In the genomic region with DNA sequence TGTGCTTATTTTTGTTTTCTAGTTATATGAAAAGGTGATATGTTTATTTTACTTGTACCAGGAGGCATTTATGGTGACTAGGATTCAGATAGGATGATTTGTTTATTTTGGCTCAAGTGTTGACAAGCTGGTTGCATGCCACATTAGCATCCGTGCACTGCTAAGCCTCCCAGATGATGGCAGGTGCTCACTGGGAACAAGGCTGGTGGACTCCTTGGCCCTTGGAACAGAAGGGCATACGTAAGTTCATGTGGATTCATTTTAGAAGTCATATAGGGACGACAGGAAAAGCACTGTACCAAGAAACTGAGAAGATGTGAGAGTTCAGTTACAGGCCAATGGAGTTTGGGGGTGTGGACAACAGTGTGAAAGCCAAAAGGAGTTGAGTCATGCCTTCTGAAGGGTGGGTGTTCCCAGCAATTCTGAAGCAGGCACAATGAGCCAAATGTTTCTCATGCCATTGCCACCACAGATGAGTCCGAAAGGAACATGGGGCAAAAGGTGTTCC, we compare ENCODE assay signal across 8 cellular contexts.
A peak's percentile ranks its signal among the peaks of the same experiment; 100 is the strongest.
DNase-seq lines count a peak whose midpoint lies in the region; ATAC-seq, FAIRE-seq and TF ChIP-seq lines count a peak whose summit lies in the region.

No MANE protein-coding gene starts in this region.

- TF ChIP-seq CTCF in fibroblast of pulmonary artery (IDR thresholded peaks at IDR 0.05; ENCODE audit: low read length, missing control alignments) = no peak
- no peak for TF ChIP-seq CTCF in prostate gland (IDR thresholded peaks at IDR 0.05)

- H3K4me1 ChIP-seq in aorta (ENCODE audit: control insufficient read depth in 1 of 2, insufficient read depth in 2 of 2, low read length in 2 of 2) = peaks cover 3 to 5% of the 10 kb centered on the region in 2 donors
- H3K4me1 ChIP-seq in prostate gland (replicated peaks) = no peaks in the 10 kb centered on the region

- peak; percentile 89 for FAIRE-seq in RCC 7860 (lab: Jason Lieb, UNC)

- H3K4me3 ChIP-seq in fibroblast of pulmonary artery (replicated peaks; ENCODE audit: low read depth, low read length) = no peak overlapping the region
- H3K4me3 ChIP-seq in aorta (ENCODE audit: low read length in 2 of 2) = no peak overlapping the region
- no peak overlapping the region for H3K4me3 ChIP-seq in prostate gland

- H3K9me3 ChIP-seq in aorta (ENCODE audit: control insufficient read depth, low read length) (no peaks in the 10 kb centered on the region), prostate gland (no peaks in the 10 kb centered on the region)

- intact Hi-C loops in aorta (cut with DNase I) = no loop called here
- intact Hi-C loops in prostate gland (cut with DNase I) = no loop called here

- H3K27me3 ChIP-seq in aorta (ENCODE audit: control insufficient read depth in 1 of 2, insufficient read depth in 2 of 2, low read length in 1 of 2) = no peaks in the 10 kb centered on the region
- H3K27me3 ChIP-seq in prostate gland (replicated peaks; ENCODE audit: insufficient read depth) = no peaks in the 10 kb centered on the region

- in situ Hi-C loops in Caki2 (cut with HindIII; ENCODE audit: low pct_unique_long_range_greater_than_20kb, low sequenced_read_pairs) = no loop called here

- ATAC-seq in HG02678 (IDR thresholded peaks at IDR 0.05; ENCODE audit: unreplicated experiment) (peak; percentile 42), aorta (ENCODE audit: low FRiP score) (peak; percentile 78), HG02571 (IDR thresholded peaks at IDR 0.05; ENCODE audit: unreplicated experiment) (no peak)

- DNase-seq in Caki2 (ENCODE audit: low read depth) (peak; percentile 85), RCC 7860 (ENCODE audit: low spot score) (peak; percentile 74), fibroblast of pulmonary artery (ENCODE audit: low read depth) (peak; percentile 95), aorta (peak in 1 of 2 donors; percentile 57), prostate gland (ENCODE audit: low spot score) (no peak)
- no peak for DNase-seq in activated naive CD4-positive, alpha-beta T cell treated with anti-CD3 and anti-CD28 coated beads, Interleukin-2, amount 50 U/mL, for 16 hours

- no peaks in the 10 kb centered on the region for H3K36me3 ChIP-seq in aorta (ENCODE audit: control insufficient read depth in 1 of 2, insufficient read depth in 2 of 2, low read length in 1 of 2)
- H3K36me3 ChIP-seq in prostate gland = no peaks in the 10 kb centered on the region

- 31 to 42% methylated on average over 4 of the region's 4 CpGs for WGBS in aorta, 2 donors
- 54% methylated on average over 4 of the region's 4 CpGs for WGBS in prostate gland

- H3K27ac ChIP-seq in aorta (ENCODE audit: low read depth in 1 of 2, low read length in 2 of 2) (peak overlapping the region in 1 of 2 donors; percentile 26), prostate gland (no peak overlapping the region)

- no peak for TF ChIP-seq POLR2A in prostate gland (IDR thresholded peaks at IDR 0.05)

Comparison
In these comparisons a context has a peak if more than half of its experiments do, and no peak if none do; other contexts are left out.
1. DNase-seq: peak in Caki2 (single experiment), RCC 7860 (single experiment) and fibroblast of pulmonary artery (single experiment); none in prostate gland (single experiment) and activated naive CD4-positive, alpha-beta T cell treated with anti-CD3 and anti-CD28 coated beads, Interleukin-2, amount 50 U/mL, for 16 hours (single experiment).